8 cellular contexts compared by ENCODE assay signal in genomic region chr19:37467608-37468090, GRCh38. TPM values are rescaled to one million over a fixed set of nuclear protein-coding genes. Genes with fewer than 3 reads are reported as not detected.
DNase-seq lines count a peak whose midpoint lies in the region; ATAC-seq and TF ChIP-seq lines count a peak whose summit lies in the region.

No MANE protein-coding gene starts in this region.

- peaks cover 35% of the 10 kb centered on the region for H3K36me3 ChIP-seq in smooth muscle cell (ENCODE audit: low read depth)

- H3K9ac ChIP-seq in smooth muscle cell (ENCODE audit: low read depth), result no peak overlapping the region

- H3K36me3 Mint-ChIP-seq in activated CD8-positive, alpha-beta T cell treated with anti-CD3 and anti-CD28 coated beads, Interleukin-2, amount 10 ng/mL, durations not matched to agents 7 days and 5 days (ENCODE audit: low read depth), result peaks cover 36% of the 10 kb centered on the region

- POLR2A ChIA-PET in activated CD8-positive, alpha-beta T cell treated with anti-CD3 and anti-CD28 coated beads, Interleukin-2, amount 10 ng/mL, durations not matched to agents 7 days and 5 days (lab: Charles Lee), result interaction anchor here (1.0 to 1.3 kb wide), 5 partner anchors 97 to 696 kb away, joined by 3 to 8 read pairs (median 3); partner anchors contain the start of genes ZNF527, ZNF540 and ZNF571

- no peaks in the 10 kb centered on the region for H4K20me1 ChIP-seq in smooth muscle cell (ENCODE audit: low read depth)

- no peaks in the 10 kb centered on the region for H3K27me3 Mint-ChIP-seq in activated CD8-positive, alpha-beta T cell treated with anti-CD3 and anti-CD28 coated beads, Interleukin-2, amount 10 ng/mL, durations not matched to agents 7 days and 5 days (ENCODE audit: low read depth)

- H3K9me3 ChIP-seq in smooth muscle cell (replicated peaks; ENCODE audit: low read depth), result peaks cover 12% of the 10 kb centered on the region

- no peak for ATAC-seq in activated CD8-positive, alpha-beta T cell treated with anti-CD3 and anti-CD28 coated beads, Interleukin-2, amount 10 ng/mL, durations not matched to agents 7 days and 5 days
- no peak for ATAC-seq in GM21447 (IDR thresholded peaks at IDR 0.05; ENCODE audit: unreplicated experiment)
- no peak for ATAC-seq in GM18498 (IDR thresholded peaks at IDR 0.05; ENCODE audit: unreplicated experiment)

- peak overlapping the region; percentile 95 for H3K27ac Mint-ChIP-seq in activated CD8-positive, alpha-beta T cell treated with anti-CD3 and anti-CD28 coated beads, Interleukin-2, amount 10 ng/mL, durations not matched to agents 7 days and 5 days

- peaks cover 41% of the 10 kb centered on the region for H3K79me2 ChIP-seq in smooth muscle cell (ENCODE audit: low read depth)

- 64% methylated on average over 14 of the region's 18 CpGs for WGBS in smooth muscle cell (ENCODE audit: low lambda C conversion rate)

- no peaks in the 10 kb centered on the region for H3K27me3 ChIP-seq in HL-60 (ENCODE audit: insufficient read depth, poor library complexity, severe bottlenecking)
- no peaks in the 10 kb centered on the region for H3K27me3 ChIP-seq in smooth muscle cell (ENCODE audit: low read depth)

- H3K4me1 ChIP-seq in smooth muscle cell (ENCODE audit: low read depth), result peaks cover 7% of the 10 kb centered on the region

- CTCF ChIA-PET in activated CD8-positive, alpha-beta T cell treated with anti-CD3 and anti-CD28 coated beads, Interleukin-2, amount 10 ng/mL, durations not matched to agents 7 days and 5 days (lab: Charles Lee), result interaction anchor here (0.7 kb wide), 1 partner anchor 39 kb away, joined by 3 read pairs; the partner anchor contains the start of gene ZNF793

- no peak for DNase-seq in HL-60 (ENCODE audit: low read depth in 1 of 2, low spot score in 1 of 2)
- DNase-seq in activated CD8-positive, alpha-beta T cell treated with anti-CD3 and anti-CD28 coated beads, Interleukin-2, amount 10 ng/mL, durations not matched to agents 7 days and 5 days, result no peak
- DNase-seq in smooth muscle cell (lab: John Stamatoyannopoulos, UW; ENCODE audit: unreplicated experiment), result no peak
- DNase-seq in NCI-H1930 (lab: John Stamatoyannopoulos, UW), result no peak
- DNase-seq in SW 1271 (lab: John Stamatoyannopoulos, UW), result no peak

- H3K27ac ChIP-seq in HL-60 (replicated peaks) (peak overlapping the region; percentile 96), smooth muscle cell (ENCODE audit: low read depth) (peak overlapping the region; percentile 68)

- peaks cover 14% of the 10 kb centered on the region for H3K9me3 Mint-ChIP-seq in activated CD8-positive, alpha-beta T cell treated with anti-CD3 and anti-CD28 coated beads, Interleukin-2, amount 10 ng/mL, durations not matched to agents 7 days and 5 days (ENCODE audit: insufficient read depth)

- H3F3A ChIP-seq in smooth muscle cell (ENCODE audit: low read depth), result no peaks in the 10 kb centered on the region

- H3K4me3 ChIP-seq in HL-60 (replicated peaks; ENCODE audit: insufficient read depth, low read length) (peak overlapping the region; percentile 72), iPS-11a (ENCODE audit: low read depth, low read length) (peak overlapping the region; percentile 93), smooth muscle cell (peak overlapping the region; percentile 83)

- peak overlapping the region; percentile 94 for H3K4me2 ChIP-seq in smooth muscle cell

- H3K4me3 Mint-ChIP-seq in activated CD8-positive, alpha-beta T cell treated with anti-CD3 and anti-CD28 coated beads, Interleukin-2, amount 10 ng/mL, durations not matched to agents 7 days and 5 days, result peak overlapping the region; percentile 91

- H2AFZ ChIP-seq in smooth muscle cell (ENCODE audit: low read depth), result peak overlapping the region; percentile 87

- peaks cover 33% of the 10 kb centered on the region for H3K4me1 Mint-ChIP-seq in activated CD8-positive, alpha-beta T cell treated with anti-CD3 and anti-CD28 coated beads, Interleukin-2, amount 10 ng/mL, durations not matched to agents 7 days and 5 days (ENCODE audit: low read depth)

- TF ChIP-seq CTCF in HL-60 (IDR thresholded peaks at IDR 0.05; ENCODE audit: insufficient read depth, low read length) (no peak), smooth muscle cell (IDR thresholded peaks at IDR 0.05; ENCODE audit: borderline replicate concordance, insufficient read depth, poor library complexity, severe bottlenecking) (no peak)

RNA-seq across cellular contexts. Expression of gene ZNF569, which starts 0.4 kb away (rescaled TPM):
- total RNA-seq in activated CD8-positive, alpha-beta T cell treated with anti-CD3 and anti-CD28 coated beads, Interleukin-2, amount 10 ng/mL, durations not matched to agents 7 days and 5 days, result 1 to 10 TPM; 7.1 to 9.1 TPM
- total RNA-seq in smooth muscle cell, result 6.6 and 10.1 TPM in 2 replicates
- polyA plus RNA-seq in smooth muscle cell, result 3.8 and 4.1 TPM in 2 replicates

RNA-seq across cellular contexts. Expression of gene ZNF570, which starts 1.5 kb away (rescaled TPM):
- 1 to 10 TPM; 5.3 to 6.1 TPM for total RNA-seq in activated CD8-positive, alpha-beta T cell treated with anti-CD3 and anti-CD28 coated beads, Interleukin-2, amount 10 ng/mL, durations not matched to agents 7 days and 5 days
- total RNA-seq in smooth muscle cell, result 10.0 TPM in 2 replicates
- 2.3 TPM in 2 replicates for polyA plus RNA-seq in smooth muscle cell

RNA-seq across cellular contexts. Expression of gene ZNF793, which starts 39.1 kb away (rescaled TPM):
- total RNA-seq in activated CD8-positive, alpha-beta T cell treated with anti-CD3 and anti-CD28 coated beads, Interleukin-2, amount 10 ng/mL, durations not matched to agents 7 days and 5 days, result 1 to 10 TPM; 4.7 to 6.0 TPM
- total RNA-seq in smooth muscle cell, result 3.1 and 3.9 TPM in 2 replicates
- 1.7 and 2.6 TPM in 2 replicates for polyA plus RNA-seq in smooth muscle cell
